ENCODE assay signal across 18 cellular contexts in genomic region chr17:20466980-20467379, GRCh38. TPM values are rescaled to one million over a fixed set of nuclear protein-coding genes. Genes with fewer than 3 reads are reported as not detected.
DNase-seq lines count a peak whose midpoint lies in the region; ATAC-seq and TF ChIP-seq lines count a peak whose summit lies in the region.
"Not testable (repeated sequence)": the region's sequence is repeated elsewhere in the genome, so short reads cannot be mapped to it uniquely, and the experiment has no call there.
"Had no signal": no experiment of that assay in that cellular context is flagged by ENCODE, and none has a peak within 500 bp of the region (broad histone marks: within the 10 kb centered on the region; RNA-seq: fewer than 3 reads in every experiment).

No MANE protein-coding gene starts in this region.

- not testable (repeated sequence) for H3K9me3 Mint-ChIP-seq in activated naive CD8-positive, alpha-beta T cell treated with anti-CD3 and anti-CD28 coated beads, Interleukin-2, amount 50 U/mL, for 24 hours; naive thymus-derived CD4-positive, alpha-beta T cell

- peak; percentile 29 for DNase-seq in EH (ENCODE audit: low read depth)
- peak in 1 of 2 experiments; percentile 34 for DNase-seq in PC-9
- DNase-seq in activated naive CD8-positive, alpha-beta T cell treated with anti-CD3 and anti-CD28 coated beads, Interleukin-2, amount 50 U/mL, for 24 hours; esophagus squamous epithelium (lab: John Stamatoyannopoulos, UW); naive thymus-derived CD4-positive, alpha-beta T cell; stomach: not testable (repeated sequence)

- H3F3A ChIP-seq in PC-9 (ENCODE audit: insufficient read depth, low read depth), result not testable (repeated sequence)

- TF ChIP-seq CTCF in PC-9 (conservative IDR thresholded peaks at IDR 0.05); esophagus squamous epithelium (IDR thresholded peaks at IDR 0.05); stomach (IDR thresholded peaks at IDR 0.05): not testable (repeated sequence)

- not testable (repeated sequence) for H3K4me3 Mint-ChIP-seq in activated naive CD8-positive, alpha-beta T cell treated with anti-CD3 and anti-CD28 coated beads, Interleukin-2, amount 50 U/mL, for 24 hours
- H3K4me3 Mint-ChIP-seq in naive thymus-derived CD4-positive, alpha-beta T cell, result peak overlapping the region in 4 of 10 donors; percentile 28 to 58 (median 48)

- not testable (repeated sequence) for TF ChIP-seq POLR2A in esophagus squamous epithelium (IDR thresholded peaks at IDR 0.05); stomach (IDR thresholded peaks at IDR 0.05)

- peak overlapping the region; percentile 62 for H3K4me2 ChIP-seq in PC-9

- H3K9me3 ChIP-seq in PC-9 (ENCODE audit: insufficient read depth, low read depth); esophagus squamous epithelium; naive thymus-derived CD4-positive, alpha-beta T cell (ENCODE audit: control insufficient read depth in 2 of 3, low read length in 3 of 3); stomach: not testable (repeated sequence)

- not testable (repeated sequence) for H3K4me1 Mint-ChIP-seq in activated naive CD8-positive, alpha-beta T cell treated with anti-CD3 and anti-CD28 coated beads, Interleukin-2, amount 50 U/mL, for 24 hours; naive thymus-derived CD4-positive, alpha-beta T cell

- H3K27ac Mint-ChIP-seq in activated naive CD8-positive, alpha-beta T cell treated with anti-CD3 and anti-CD28 coated beads, Interleukin-2, amount 50 U/mL, for 24 hours; naive thymus-derived CD4-positive, alpha-beta T cell: not testable (repeated sequence)

- POLR2A ChIA-PET in PC-9 (lab: Charles Lee; ENCODE audit: unreplicated experiment); naive thymus-derived CD4-positive, alpha-beta T cell (lab: Charles Lee): not testable (repeated sequence)

- not testable (repeated sequence) for H3K79me2 ChIP-seq in PC-9 (ENCODE audit: low read depth)

- TF ChIP-seq EP300 in stomach (IDR thresholded peaks at IDR 0.05), result not testable (repeated sequence)

- H3K36me3 Mint-ChIP-seq in activated naive CD8-positive, alpha-beta T cell treated with anti-CD3 and anti-CD28 coated beads, Interleukin-2, amount 50 U/mL, for 24 hours (ENCODE audit: low read depth); naive thymus-derived CD4-positive, alpha-beta T cell: not testable (repeated sequence)

- H4K20me1 ChIP-seq in PC-9 (ENCODE audit: insufficient read depth), result not testable (repeated sequence)

- BruUV-seq in PC-9 (replicated peaks; lab: Mats Ljungman, UMichigan), result not testable (repeated sequence)

- CTCF ChIA-PET in PC-9 (lab: Charles Lee); naive thymus-derived CD4-positive, alpha-beta T cell (lab: Charles Lee): not testable (repeated sequence)

- intact Hi-C loops in PC-9 (cut with micrococcal nuclease; ENCODE audit: unreplicated experiment); esophagus squamous epithelium (cut with DNase I); naive thymus-derived CD4-positive, alpha-beta T cell (cut with micrococcal nuclease); stomach (cut with DNase I; ENCODE audit: low total_unique reads): not testable (repeated sequence)

- H3K27me3 ChIP-seq in PC-9 (ENCODE audit: insufficient read depth, low read depth); esophagus squamous epithelium; naive thymus-derived CD4-positive, alpha-beta T cell (ENCODE audit: control insufficient read depth in 2 of 2, insufficient read depth in 2 of 2, low read length in 2 of 2); stomach: not testable (repeated sequence)

- WGBS in esophagus squamous epithelium, 2 donors, result 40% methylated on average over 4 of the region's 5 CpGs; no CpG with 5 or more reads in 1 of the 2 donors
- WGBS in stomach, 5 donors, result 62 to 100% (median 72%) methylated on average over 1 to 3 of the region's 5 CpGs; no CpG with 5 or more reads in 1 of the 5 donors

- H3K4me3 ChIP-seq in PC-9; naive thymus-derived CD4-positive, alpha-beta T cell (ENCODE audit: low read length); stomach: not testable (repeated sequence)
- peak overlapping the region in 1 of 4 donors; percentile 26 for H3K4me3 ChIP-seq in esophagus squamous epithelium

- H3K4me1 ChIP-seq in PC-9 (replicated peaks; ENCODE audit: insufficient read depth) (peaks cover 15% of the 10 kb centered on the region), esophagus squamous epithelium (peaks cover 0 to 13% (median 0%) of the 10 kb centered on the region in 3 donors)
- H3K4me1 ChIP-seq in naive thymus-derived CD4-positive, alpha-beta T cell (ENCODE audit: control insufficient read depth in 2 of 2, insufficient read depth in 2 of 2, low read length in 2 of 2); stomach: not testable (repeated sequence)

- H3K27me3 Mint-ChIP-seq in activated naive CD8-positive, alpha-beta T cell treated with anti-CD3 and anti-CD28 coated beads, Interleukin-2, amount 50 U/mL, for 24 hours; naive thymus-derived CD4-positive, alpha-beta T cell: not testable (repeated sequence)

- H3K9me2 ChIP-seq in PC-9 (ENCODE audit: insufficient read depth), result not testable (repeated sequence)

- not testable (repeated sequence) for H3K36me3 ChIP-seq in PC-9 (ENCODE audit: low read depth); esophagus squamous epithelium; naive thymus-derived CD4-positive, alpha-beta T cell (ENCODE audit: control insufficient read depth in 2 of 3, insufficient read depth in 3 of 3, low read length in 3 of 3); stomach

- H2AFZ ChIP-seq in PC-9, result not testable (repeated sequence)

- peak; percentile 24 for ATAC-seq in GM21447 (IDR thresholded peaks at IDR 0.05; ENCODE audit: unreplicated experiment)
- ATAC-seq in HG03342 (IDR thresholded peaks at IDR 0.05; ENCODE audit: unreplicated experiment), result peak; percentile 27
- ATAC-seq in activated naive CD8-positive, alpha-beta T cell treated with anti-CD3 and anti-CD28 coated beads, Interleukin-2, amount 50 U/mL, for 24 hours, result peak; percentile 39
- peak; percentile 22 for ATAC-seq in naive thymus-derived CD4-positive, alpha-beta T cell

- peak overlapping the region; percentile 71 for H3K27ac ChIP-seq in PC-9
- H3K27ac ChIP-seq in esophagus squamous epithelium, result peak overlapping the region; percentile 53 to 74 (median 62)
- H3K27ac ChIP-seq in naive thymus-derived CD4-positive, alpha-beta T cell (ENCODE audit: low read depth, low read length), result not testable (repeated sequence)
- H3K27ac ChIP-seq in stomach, result peak overlapping the region in 3 of 5 donors; percentile 32 to 70 (median 46)

RNA-seq across cellular contexts. Expression of gene LGALS9B, which starts 0.4 kb away (rescaled TPM):
- total RNA-seq in PC-9 (2021), result 6.5 and 9.8 TPM in 2 replicates
- 10 to 100 TPM in 2 of 4 donors, 1 to 10 TPM in 2; 2.9 to 20.8 (median 13.0) TPM for total RNA-seq in esophagus squamous epithelium
- total RNA-seq in naive thymus-derived CD4-positive, alpha-beta T cell, result under 1 TPM in 2 of 5 experiments, not detected in 3; 0.24 to 0.83 TPM
- polyA plus RNA-seq in naive thymus-derived CD4-positive, alpha-beta T cell, result not detected
- total RNA-seq in stomach, result 10 to 100 TPM in 3 of 5 donors, 1 to 10 TPM in 2; 2.2 to 48.7 (median 13.4) TPM
- polyA plus RNA-seq in stomach, result 100 to 1,000 TPM in 1 of 3 donors, 1 to 10 TPM in 2; 1.3 to 131 (median 7.9) TPM
- total RNA-seq: activated CD4-positive, alpha-beta memory T cell treated with anti-CD3 and anti-CD28 coated beads, Interleukin-2, amount 10 ng/mL, durations not matched to agents 7 days and 5 days; frontal cortex; hepatocyte; HT1080; K562; left ventricle myocardium inferior; mesothelial cell of epicardium; prostate gland; sigmoid colon had no signal
- polyA plus RNA-seq: A549, hepatocyte, K562 had no signal
